8 cellular contexts compared by ENCODE assay signal in genomic region chr17:81401727-81402529, GRCh38. TPM values are rescaled to one million over a fixed set of nuclear protein-coding genes. Genes with fewer than 3 reads are reported as not detected.
DNase-seq lines count a peak whose midpoint lies in the region; ATAC-seq and TF ChIP-seq lines count a peak whose summit lies in the region.

No MANE protein-coding gene starts in this region.

- POLR2A ChIA-PET in PC-3 (lab: Charles Lee; ENCODE audit: unreplicated experiment) = no interaction called here

- no peaks in the 10 kb centered on the region for H3K27me3 ChIP-seq in PC-3 (ENCODE audit: low read length)
- H3K27me3 ChIP-seq in prostate gland (replicated peaks; ENCODE audit: insufficient read depth) = no peaks in the 10 kb centered on the region

- peaks cover 71% of the 10 kb centered on the region for H3K79me2 ChIP-seq in PC-3 (ENCODE audit: low read length)

- no peaks in the 10 kb centered on the region for H3F3A ChIP-seq in PC-3 (ENCODE audit: low read length, unreplicated experiment)

- BruUV-seq in PC-3 (replicated peaks; lab: Mats Ljungman, UMichigan) = no TSS peak

- peak; percentile 49 for DNase-seq in DMS53 (lab: John Stamatoyannopoulos, UW)
- DNase-seq in DMS53 treated with DMSO at 0.1 percent for 48 hours (lab: John Stamatoyannopoulos, UW; ENCODE audit: unreplicated experiment) = no peak
- peak; percentile 39 for DNase-seq in PC-3
- DNase-seq in fibroblast of peridontal ligament (ENCODE audit: extremely low read depth) = peak; percentile 60
- no peak for DNase-seq in prostate gland (ENCODE audit: low spot score)
- DNase-seq in AG20443 (ENCODE audit: low spot score) = no peak
- no peak for DNase-seq in NOMO-1 treated with DMSO at 0.1 percent for 48 hours (lab: John Stamatoyannopoulos, UW; ENCODE audit: unreplicated experiment)

- no peak overlapping the region for H3K4me2 ChIP-seq in PC-3 (ENCODE audit: low read length)

- no peak for ATAC-seq in PC-3
- ATAC-seq in GM18505 (IDR thresholded peaks at IDR 0.05; ENCODE audit: unreplicated experiment) = no peak

- no peak for TF ChIP-seq POLR2A in prostate gland (IDR thresholded peaks at IDR 0.05)
- TF ChIP-seq POLR2A in GM18505 (IDR thresholded peaks at IDR 0.05; ENCODE audit: borderline replicate concordance, extremely low read depth, insufficient read depth, insufficient read length) = no peak

- no peak overlapping the region for H2AFZ ChIP-seq in PC-3 (ENCODE audit: low read length)

- H3K9me3 ChIP-seq in PC-3 (ENCODE audit: low read length) (no peaks in the 10 kb centered on the region), prostate gland (no peaks in the 10 kb centered on the region)

- H3K9me2 ChIP-seq in PC-3 (replicated peaks; ENCODE audit: low read length) = no peaks in the 10 kb centered on the region

- H3K9ac ChIP-seq in PC-3 (ENCODE audit: low read length) = no peak overlapping the region

- H3K4me3 ChIP-seq in PC-3 (ENCODE audit: low read length) (no peak overlapping the region), prostate gland (no peak overlapping the region)

- intact Hi-C loops in PC-3 (cut with micrococcal nuclease) (loop anchor here (2.0 kb wide), 1 partner anchor 83 kb away; no protein-coding TSS in a partner anchor), prostate gland (cut with DNase I) (no loop called here)

- TF ChIP-seq CTCF in PC-3 (conservative IDR thresholded peaks at IDR 0.05; ENCODE audit: low read depth, low read length) = peak; percentile 60
- no peak for TF ChIP-seq CTCF in prostate gland (IDR thresholded peaks at IDR 0.05)

- CTCF ChIA-PET in PC-3 (lab: Charles Lee) = interaction anchor here (1.1 kb wide), 1 partner anchor 83 kb away, joined by 4 read pairs; no protein-coding TSS in a partner anchor

- H3K4me1 ChIP-seq in PC-3 (ENCODE audit: insufficient read depth, low read length) = peaks cover 12% of the 10 kb centered on the region; the same call in 1 of the 2 replicates
- H3K4me1 ChIP-seq in prostate gland (replicated peaks) = peaks cover 9% of the 10 kb centered on the region

- H3K27ac ChIP-seq in PC-3 (ENCODE audit: low read length) (no peak overlapping the region), prostate gland (peak overlapping the region; percentile 86 to 99)

- H3K36me3 ChIP-seq in PC-3 (ENCODE audit: low read depth, low read length) = no peaks in the 10 kb centered on the region
- no peaks in the 10 kb centered on the region for H3K36me3 ChIP-seq in prostate gland

- 60% methylated on average over 19 of the region's 19 CpGs for WGBS in prostate gland

- no peaks in the 10 kb centered on the region for H4K20me1 ChIP-seq in PC-3 (ENCODE audit: low read length)

RNA-seq across cellular contexts. Expression of gene BAHCC1, which starts 6.7 kb away (rescaled TPM):
- 9.9 and 16.9 TPM in 2 replicates for total RNA-seq in PC-3 (2014; rRNA removed)
- total RNA-seq in prostate gland = 10 to 100 TPM; 11.4 to 28.9 TPM

Comparison
In these comparisons a context has a peak if more than half of its experiments do, and no peak if none do; other contexts are left out.
1. DNase-seq: peak in DMS53 (single experiment), PC-3 (single experiment) and fibroblast of peridontal ligament (single experiment); none in DMS53 treated with DMSO at 0.1 percent for 48 hours (single experiment), prostate gland (single experiment), AG20443 (single experiment) and NOMO-1 treated with DMSO at 0.1 percent for 48 hours (single experiment).